Comparison of ENCODE assay signal across 17 cellular contexts in the genomic region with DNA sequence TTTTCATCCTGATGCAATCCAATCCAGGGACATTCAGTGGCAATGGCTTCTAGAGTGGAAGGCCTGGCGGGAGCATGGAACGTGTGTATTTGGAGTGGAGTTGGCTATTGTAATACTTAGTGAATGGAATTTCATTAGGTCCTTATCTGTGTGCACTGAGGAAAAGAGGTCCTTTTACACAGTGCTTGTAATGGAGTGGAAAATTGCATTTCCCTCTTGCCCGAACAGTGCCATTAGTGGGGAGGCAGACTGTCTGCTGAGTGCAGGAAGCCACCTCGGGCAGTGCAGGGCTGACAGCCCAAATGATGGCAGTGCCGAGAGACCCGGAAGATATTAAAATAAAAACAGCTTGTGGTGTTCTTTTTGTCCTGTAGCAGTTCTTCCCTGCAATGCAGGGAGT.
DNase-seq lines count a peak whose midpoint lies in the region; ATAC-seq, FAIRE-seq and TF ChIP-seq lines count a peak whose summit lies in the region.
"Had no signal": no experiment of that assay in that cellular context is flagged by ENCODE, and none has a peak within 500 bp of the region (broad histone marks: within the 10 kb centered on the region; RNA-seq: fewer than 3 reads in every experiment).

No MANE protein-coding gene starts in this region.

- H3K4me1 ChIP-seq in SK-N-SH (ENCODE audit: control insufficient read depth in 1 of 2, insufficient read depth in 2 of 2, low read depth in 1 of 2, low read length in 1 of 2) (peaks cover 0 to 11% of the 10 kb centered on the region in 2 experiments; a peak in 2 of 4 replicates), pancreas (no peaks in the 10 kb centered on the region)
- H3K4me1 ChIP-seq: SJCRH30 had no signal

- TF ChIP-seq EP300 in SK-N-SH (IDR thresholded peaks at IDR 0.05; ENCODE audit: borderline replicate concordance in 1 of 2, low read depth in 1 of 2, low read length in 1 of 2) = peak in 1 of 2 experiments; percentile 54; a peak in 2 of 4 replicates

- H3F3A ChIP-seq in SK-N-SH (replicated peaks; ENCODE audit: insufficient read depth) = no peaks in the 10 kb centered on the region

- intact Hi-C loops in pancreas (cut with DNase I) = no loop called here

- no peaks in the 10 kb centered on the region for H4K20me1 ChIP-seq in SK-N-SH (ENCODE audit: insufficient read depth)

- DNase-seq in DMS79 (lab: John Stamatoyannopoulos, UW) (peak; percentile 48), NCI-H187 treated with DMSO at 0.1 percent for 48 hours (lab: John Stamatoyannopoulos, UW) (peak; percentile 70), SK-N-SH (peak; percentile 70), pancreas (no peak), superior temporal gyrus (ENCODE audit: extremely low spot score) (no peak)
- DNase-seq: AML-193; CD4-positive, CD25-positive, alpha-beta regulatory T cell; MM.1S; NCI-H2171; NCI-H526; NK-92 treated with Interleukin-12 subunit alpha and Interleukin-12 subunit beta, amount 100 ng/mL, for 24 hours; SJCRH30; T-cell had no signal

- no peaks in the 10 kb centered on the region for H3K27me3 ChIP-seq in SK-N-SH (ENCODE audit: insufficient read depth)
- no peaks in the 10 kb centered on the region for H3K27me3 ChIP-seq in pancreas
- H3K27me3 ChIP-seq: SJCRH30 had no signal

- no peak for FAIRE-seq in pancreas (lab: Jason Lieb, UNC)
- FAIRE-seq: H54 had no signal

- H3K9ac ChIP-seq in SK-N-SH = no peak overlapping the region

- H3K4me2 ChIP-seq in SK-N-SH = no peak overlapping the region

- H3K27ac ChIP-seq in SK-N-SH (ENCODE audit: low read depth in 2 of 2, low read length in 1 of 2) = peak overlapping the region in 1 of 2 experiments; percentile 90; a peak in 2 of 4 replicates
- H3K27ac ChIP-seq in pancreas = no peak overlapping the region
- H3K27ac ChIP-seq: RWPE1, SJCRH30 had no signal

- peak; percentile 25 for TF ChIP-seq RAD21 in SK-N-SH (IDR thresholded peaks at IDR 0.05; ENCODE audit: low read length)

- no peaks in the 10 kb centered on the region for H3K36me3 ChIP-seq in SK-N-SH (replicated peaks in 1 of 2; ENCODE audit: control insufficient read depth in 1 of 2, insufficient read depth in 2 of 2, low read length in 1 of 2)
- no peaks in the 10 kb centered on the region for H3K36me3 ChIP-seq in pancreas
- H3K36me3 ChIP-seq: SJCRH30 had no signal

- WGBS in SK-N-SH (ENCODE audit: low lambda C conversion rate) = 42% methylated on average over 6 of the region's 6 CpGs
- WGBS in pancreas, 2 donors = 89 to 91% methylated on average over 6 of the region's 6 CpGs

- no peak overlapping the region for H2AFZ ChIP-seq in SK-N-SH (ENCODE audit: low read depth)

- no peaks in the 10 kb centered on the region for H3K79me2 ChIP-seq in SK-N-SH (ENCODE audit: insufficient read depth)

- no peaks in the 10 kb centered on the region for H3K9me2 ChIP-seq in SK-N-SH

- H3K9me3 ChIP-seq in SK-N-SH = no peaks in the 10 kb centered on the region
- H3K9me3 ChIP-seq in pancreas = no peaks in the 10 kb centered on the region
- H3K9me3 ChIP-seq: SJCRH30 had no signal

- H3K4me3 ChIP-seq in SK-N-SH (ENCODE audit: low read depth in 2 of 2, low read length in 1 of 2) = no peak overlapping the region
- H3K4me3 ChIP-seq in pancreas = no peak overlapping the region
- H3K4me3 ChIP-seq: SJCRH30 had no signal

- no peak for TF ChIP-seq CTCF in SK-N-SH (IDR thresholded peaks at IDR 0.05)
- no peak for TF ChIP-seq CTCF in pancreas (IDR thresholded peaks at IDR 0.05)

- POLR2A ChIA-PET in SK-N-SH (lab: Yijun Ruan, JAX) = interaction anchor here (0.7 kb wide), 1 partner anchor 816 kb away, joined by 3 read pairs; a partner anchor contains a TSS

- peak in 3 of 4 donors; percentile 13 to 76 (median 75) for ATAC-seq in pancreas
- no peak for ATAC-seq in HG03354 (IDR thresholded peaks at IDR 0.05; ENCODE audit: poor library complexity, severe bottlenecking, unreplicated experiment)
- ATAC-seq in HG03442 (IDR thresholded peaks at IDR 0.05; ENCODE audit: unreplicated experiment) = no peak

- CTCF ChIA-PET in SK-N-SH (lab: Yijun Ruan, JAX) = no interaction called here

TF ChIP-seq in SK-N-SH, 30 proteins besides CTCF, POLR2A, EP300 and RAD21:
- TF ChIP-seq SMC3 (IDR thresholded peaks at IDR 0.05; ENCODE audit: low read depth, low read length) (no peak), RXRA (IDR thresholded peaks at IDR 0.05; ENCODE audit: borderline replicate concordance, low read depth) (no peak), TAF1 (IDR thresholded peaks at IDR 0.05; ENCODE audit: borderline replicate concordance, low read depth, low read length) (no peak), NFIC (IDR thresholded peaks at IDR 0.05; ENCODE audit: borderline replicate concordance) (no peak), MXI1 (IDR thresholded peaks at IDR 0.05; ENCODE audit: low read depth, low read length) (peak; percentile 20; the same call in 1 of the 2 replicates), RCOR1 (IDR thresholded peaks at IDR 0.05; ENCODE audit: low read length) (peak; percentile 66), FOXJ3 (CRISPR knock-in tag; IDR thresholded peaks at IDR 0.05) (peak; percentile 82), CHD2 (IDR thresholded peaks at IDR 0.05; ENCODE audit: low read length, partially characterized antibody) (peak; percentile 50), GATA2 (CRISPR knock-in tag; IDR thresholded peaks at IDR 0.05) (peak; percentile 75)
- TF ChIP-seq, protein P1, sequence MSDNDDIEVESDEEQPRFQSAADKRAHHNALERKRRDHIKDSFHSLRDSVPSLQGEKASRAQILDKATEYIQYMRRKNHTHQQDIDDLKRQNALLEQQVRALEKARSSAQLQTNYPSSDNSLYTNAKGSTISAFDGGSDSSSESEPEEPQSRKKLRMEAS (IDR thresholded peaks at IDR 0.05; ENCODE audit: low read depth) = no peak
- TF ChIP-seq, protein P2, sequence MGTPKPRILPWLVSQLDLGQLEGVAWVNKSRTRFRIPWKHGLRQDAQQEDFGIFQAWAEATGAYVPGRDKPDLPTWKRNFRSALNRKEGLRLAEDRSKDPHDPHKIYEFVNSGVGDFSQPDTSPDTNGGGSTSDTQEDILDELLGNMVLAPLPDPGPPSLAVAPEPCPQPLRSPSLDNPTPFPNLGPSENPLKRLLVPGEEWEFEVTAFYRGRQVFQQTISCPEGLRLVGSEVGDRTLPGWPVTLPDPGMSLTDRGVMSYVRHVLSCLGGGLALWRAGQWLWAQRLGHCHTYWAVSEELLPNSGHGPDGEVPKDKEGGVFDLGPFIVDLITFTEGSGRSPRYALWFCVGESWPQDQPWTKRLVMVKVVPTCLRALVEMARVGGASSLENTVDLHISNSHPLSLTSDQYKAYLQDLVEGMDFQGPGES (IDR thresholded peaks at IDR 0.05; ENCODE audit: low read depth, low read length) = no peak

Comparison
In these comparisons a context has a peak if more than half of its experiments do, and no peak if none do; other contexts are left out.
1. DNase-seq: peak in DMS79 (single experiment), NCI-H187 treated with DMSO at 0.1 percent for 48 hours (single experiment) and SK-N-SH (single experiment); none in pancreas (0 of 6) and superior temporal gyrus (single experiment).
2. ATAC-seq: peak in pancreas (3 of 4); none in HG03354 (single experiment) and HG03442 (single experiment).